14 cellular contexts compared by ENCODE assay signal in the genomic region with DNA sequence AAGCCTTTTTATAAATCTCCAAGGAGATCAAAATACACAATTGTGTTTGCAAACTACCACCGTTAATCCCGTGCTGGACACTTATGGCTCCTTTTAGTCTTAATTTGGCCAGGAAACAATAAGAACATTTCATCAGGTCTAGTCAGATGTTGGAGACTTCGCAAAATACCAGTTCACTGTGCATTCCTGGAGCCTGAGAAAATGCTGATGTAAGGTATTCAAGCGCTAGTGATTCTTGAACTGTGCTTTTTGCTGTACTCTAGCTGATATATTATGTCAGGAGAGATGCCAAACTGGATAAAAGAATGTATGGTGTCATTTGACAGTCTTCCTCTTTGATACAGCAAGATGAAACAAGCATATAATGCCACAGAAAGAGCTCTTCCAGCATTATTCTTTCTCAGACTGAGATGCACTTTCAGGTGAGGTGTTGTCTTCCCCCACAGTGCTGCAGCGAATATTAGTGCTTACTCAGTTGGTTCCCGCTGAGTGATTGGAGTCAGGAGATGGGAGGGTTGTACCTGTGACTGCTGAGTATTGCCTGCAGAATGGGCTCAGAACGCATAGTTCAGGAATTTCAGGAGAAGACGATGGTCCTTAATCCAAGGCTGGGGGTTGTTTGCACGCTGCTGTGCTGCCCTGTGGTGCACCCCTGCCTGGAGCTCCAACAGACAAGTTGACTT. TPM values are rescaled to one million over a fixed set of nuclear protein-coding genes. Genes with fewer than 3 reads are reported as not detected.
A peak's percentile ranks its signal among the peaks of the same experiment; 100 is the strongest.
DNase-seq lines count a peak whose midpoint lies in the region; ATAC-seq, FAIRE-seq and TF ChIP-seq lines count a peak whose summit lies in the region.
"Had no signal": no experiment of that assay in that cellular context is flagged by ENCODE, and none has a peak within 500 bp of the region (broad histone marks: within the 10 kb centered on the region; RNA-seq: fewer than 3 reads in every experiment).

No MANE protein-coding gene starts in this region.

- H3K4me3 ChIP-seq in ACC112 (ENCODE audit: low read depth, low read length) (no peak overlapping the region), IMR-90 (ENCODE audit: insufficient read depth, low read depth, low read length) (no peak overlapping the region), left lung (no peak overlapping the region)

- no peak overlapping the region for H3K23ac ChIP-seq in IMR-90 (ENCODE audit: low read depth, low read length)

- no peak overlapping the region for H3K4ac ChIP-seq in IMR-90 (ENCODE audit: low read depth, low read length)

- no peak overlapping the region for H3K56ac ChIP-seq in IMR-90 (ENCODE audit: extremely low read depth, insufficient read depth, low read length)

- H3K9ac ChIP-seq in IMR-90 (ENCODE audit: low read depth, low read length), result no peak overlapping the region

- peak; percentile 76 for DNase-seq in IMR-90
- peak; percentile 57 for DNase-seq in dedifferentiated amniotic fluid mesenchymal stem cell (ENCODE audit: extremely low spot score)
- no peak for DNase-seq in left lung
- DNase-seq in activated T-helper 2 cell treated with anti-CD3 and anti-CD28 coated beads, Interferon-gamma antibody, Interleukin-2, Interleukin-4, amounts not matched to agents 10 μg/mL and 5 μg/mL and 100 μg/mL, durations not matched to agents 14 hours and 24 hours and 36 hours (ENCODE audit: low spot score), result no peak
- no peak for DNase-seq in NCI-H345 (lab: John Stamatoyannopoulos, UW)
- DNase-seq in GM12891 (ENCODE audit: insufficient read length, low spot score), result no peak
- DNase-seq in SKM-1 treated with dmso at 0.1 percent for 144 hours (lab: John Stamatoyannopoulos, UW; ENCODE audit: unreplicated experiment), result no peak
- DNase-seq: activated CD4-positive, alpha-beta T cell treated with anti-CD3 and anti-CD28 coated beads, Interleukin-2, amount 50 U/mL, for 4 hours; MM.1S; NCI-H82 had no signal

- no TSS peak for BruUV-seq in IMR-90 (replicated peaks; lab: Mats Ljungman, UMichigan)

- no peak overlapping the region for H4K8ac ChIP-seq in IMR-90 (ENCODE audit: low read depth in 2 of 2, low read length in 2 of 2)

- H3K79me1 ChIP-seq in IMR-90 (ENCODE audit: low read depth in 1 of 2, low read length in 2 of 2), result peaks cover 13 to 19% of the 10 kb centered on the region in 2 experiments; a peak in 3 of 4 replicates

- no peak overlapping the region for H2AFZ ChIP-seq in ACC112 (ENCODE audit: low read length, unreplicated experiment)
- H2AFZ ChIP-seq in IMR-90 (replicated peaks; ENCODE audit: low read length, poor library complexity), result no peak overlapping the region

- no peak for TF ChIP-seq RAD21 in IMR-90 (IDR thresholded peaks at IDR 0.05; ENCODE audit: low read length)

- peaks cover 6% of the 10 kb centered on the region for H3K9me3 Mint-ChIP-seq in activated T-helper 2 cell treated with anti-CD3 and anti-CD28 coated beads, Interferon-gamma antibody, Interleukin-2, Interleukin-4, amounts not matched to agents 10 μg/mL and 5 μg/mL and 100 μg/mL, durations not matched to agents 14 hours and 24 hours and 36 hours

- FAIRE-seq in GM12891 (lab: Jason Lieb, UNC), result no peak
- FAIRE-seq: GM19239 had no signal

- H4K91ac ChIP-seq in IMR-90 (ENCODE audit: insufficient read depth, low read depth, low read length), result no peak overlapping the region

- TF ChIP-seq CTCF in IMR-90 (conservative IDR thresholded peaks at IDR 0.05; ENCODE audit: low read depth, low read length) (no peak), left lung (IDR thresholded peaks at IDR 0.05) (no peak)

- H3K4me2 ChIP-seq in IMR-90 (ENCODE audit: low read depth, low read length), result no peak overlapping the region; the same call in 1 of the 2 replicates

- H4K20me1 ChIP-seq in IMR-90 (ENCODE audit: insufficient read depth, low read length), result no peaks in the 10 kb centered on the region

- no peaks in the 10 kb centered on the region for H3K27me3 Mint-ChIP-seq in activated T-helper 2 cell treated with anti-CD3 and anti-CD28 coated beads, Interferon-gamma antibody, Interleukin-2, Interleukin-4, amounts not matched to agents 10 μg/mL and 5 μg/mL and 100 μg/mL, durations not matched to agents 14 hours and 24 hours and 36 hours (ENCODE audit: low read depth)
- H3K27me3 Mint-ChIP-seq: activated naive CD4-positive, alpha-beta T cell treated with anti-CD3 and anti-CD28 coated beads, Interleukin-2, amount 50 U/mL, for 24 hours; memory B cell had no signal

- H2BK5ac ChIP-seq in IMR-90 (ENCODE audit: low read depth, low read length, poor library complexity, severe bottlenecking), result no peak overlapping the region

- H3K14ac ChIP-seq in IMR-90 (replicated peaks; ENCODE audit: low read depth, low read length), result no peak overlapping the region

- no peak overlapping the region for H2BK120ac ChIP-seq in IMR-90 (ENCODE audit: low read depth, low read length)

- H3K36me3 Mint-ChIP-seq in activated T-helper 2 cell treated with anti-CD3 and anti-CD28 coated beads, Interferon-gamma antibody, Interleukin-2, Interleukin-4, amounts not matched to agents 10 μg/mL and 5 μg/mL and 100 μg/mL, durations not matched to agents 14 hours and 24 hours and 36 hours (ENCODE audit: low read depth), result peaks cover 66% of the 10 kb centered on the region

- H3K4me3 Mint-ChIP-seq in activated T-helper 2 cell treated with anti-CD3 and anti-CD28 coated beads, Interferon-gamma antibody, Interleukin-2, Interleukin-4, amounts not matched to agents 10 μg/mL and 5 μg/mL and 100 μg/mL, durations not matched to agents 14 hours and 24 hours and 36 hours (ENCODE audit: low read depth), result no peak overlapping the region
- H3K4me3 Mint-ChIP-seq: activated naive CD4-positive, alpha-beta T cell treated with anti-CD3 and anti-CD28 coated beads, Interleukin-2, amount 50 U/mL, for 24 hours; memory B cell had no signal

- intact Hi-C loops in IMR-90 (cut with micrococcal nuclease), result no loop called here
- intact Hi-C loops in left lung (cut with DNase I), result no loop called here
- intact Hi-C loops in activated T-helper 2 cell treated with anti-CD3 and anti-CD28 coated beads, Interferon-gamma antibody, Interleukin-2, Interleukin-4, amounts not matched to agents 10 μg/mL and 5 μg/mL and 100 μg/mL, durations not matched to agents 14 hours and 24 hours and 36 hours (cut with micrococcal nuclease), result no loop called here

- H3K27ac Mint-ChIP-seq in activated T-helper 2 cell treated with anti-CD3 and anti-CD28 coated beads, Interferon-gamma antibody, Interleukin-2, Interleukin-4, amounts not matched to agents 10 μg/mL and 5 μg/mL and 100 μg/mL, durations not matched to agents 14 hours and 24 hours and 36 hours, result no peak overlapping the region
- H3K27ac Mint-ChIP-seq: activated naive CD4-positive, alpha-beta T cell treated with anti-CD3 and anti-CD28 coated beads, Interleukin-2, amount 50 U/mL, for 24 hours; memory B cell had no signal

- no peak overlapping the region for H3K18ac ChIP-seq in IMR-90 (ENCODE audit: low read depth, low read length)

- no peak overlapping the region for H2AK5ac ChIP-seq in IMR-90 (ENCODE audit: low read depth, low read length)

- H2BK15ac ChIP-seq in IMR-90 (ENCODE audit: low read depth, low read length), result no peak overlapping the region

- no peaks in the 10 kb centered on the region for H3K79me2 ChIP-seq in ACC112 (ENCODE audit: control insufficient read depth, insufficient read depth, low read length, unreplicated experiment)

- H3K4me1 Mint-ChIP-seq in activated T-helper 2 cell treated with anti-CD3 and anti-CD28 coated beads, Interferon-gamma antibody, Interleukin-2, Interleukin-4, amounts not matched to agents 10 μg/mL and 5 μg/mL and 100 μg/mL, durations not matched to agents 14 hours and 24 hours and 36 hours (ENCODE audit: low read depth), result peaks cover 4% of the 10 kb centered on the region

- POLR2A ChIA-PET in IMR-90 (lab: Charles Lee; ENCODE audit: unreplicated experiment), result no interaction called here

- no peak overlapping the region for H4K5ac ChIP-seq in IMR-90 (ENCODE audit: low read depth, low read length)

- TF ChIP-seq POLR2A in IMR-90 (IDR thresholded peaks at IDR 0.05; ENCODE audit: low read depth, low read length), result no peak
- no peak for TF ChIP-seq POLR2A in GM12891 (IDR thresholded peaks at IDR 0.05; ENCODE audit: low read depth, low read length)

- peak overlapping the region; percentile 21; the same call in 1 of the 2 replicates for H3K27ac ChIP-seq in ACC112 (ENCODE audit: low read depth, low read length)
- H3K27ac ChIP-seq in IMR-90 (ENCODE audit: insufficient read depth, low read length), result no peak overlapping the region
- no peak overlapping the region for H3K27ac ChIP-seq in left lung

- H2AK9ac ChIP-seq in IMR-90 (replicated peaks; ENCODE audit: low read depth, low read length, poor library complexity), result no peak overlapping the region

- ATAC-seq in IMR-90 (ENCODE audit: low read depth) (peak; percentile 72), left lung (peak; percentile 44)

- no peak overlapping the region for H2BK20ac ChIP-seq in IMR-90 (ENCODE audit: low read depth, low read length)

- no peaks in the 10 kb centered on the region for H3K27me3 ChIP-seq in ACC112 (ENCODE audit: insufficient read depth, low read length)
- H3K27me3 ChIP-seq in IMR-90 (ENCODE audit: control insufficient read depth, insufficient read depth, low read length), result no peaks in the 10 kb centered on the region
- no peaks in the 10 kb centered on the region for H3K27me3 ChIP-seq in left lung

- 85% methylated on average over 4 of the region's 9 CpGs; no CpG with 5 or more reads in 1 of the 2 experiments for WGBS in IMR-90 (ENCODE audit: extremely low coverage in 2 of 2, insufficient read length in 1 of 2), 2 experiments

- peaks cover 13% of the 10 kb centered on the region for H3K9me1 ChIP-seq in IMR-90 (ENCODE audit: insufficient read depth, low read length)

- CTCF ChIA-PET in IMR-90 (lab: Yijun Ruan, JAX), result no interaction called here

- H3K4me1 ChIP-seq in ACC112 (ENCODE audit: control insufficient read depth, insufficient read depth, low read length, unreplicated experiment) (no peaks in the 10 kb centered on the region), IMR-90 (ENCODE audit: control insufficient read depth, insufficient read depth, low read length) (no peaks in the 10 kb centered on the region), left lung (no peaks in the 10 kb centered on the region)

- peaks cover 3% of the 10 kb centered on the region for H3K9me3 ChIP-seq in IMR-90 (ENCODE audit: control insufficient read depth, insufficient read depth, low read length)
- peaks cover 0 to 11% of the 10 kb centered on the region in 2 donors for H3K9me3 ChIP-seq in left lung

- in situ Hi-C loops in IMR-90 (cut with MboI; ENCODE audit: low sequenced_read_pairs), result no loop called here

- dilution Hi-C loops in IMR-90 (cut with HindIII; ENCODE audit: low sequenced_read_pairs, unreplicated experiment), result no loop called here

- H3K36me3 ChIP-seq in ACC112 (ENCODE audit: insufficient read depth, low read length) (peaks cover 19% of the 10 kb centered on the region), IMR-90 (ENCODE audit: control insufficient read depth, insufficient read depth, low read length) (peaks cover 8% of the 10 kb centered on the region), left lung (peaks cover 0 to 83% of the 10 kb centered on the region in 2 donors)

RNA-seq across cellular contexts. Expression of a gene that starts 59.2 kb away (rescaled TPM):
- 52.8 and 56.5 TPM in 2 replicates for total RNA-seq in IMR-90 (2012; rRNA removed)
- polyA plus RNA-seq in IMR-90 (2012; rRNA removed), result 47.4 and 47.5 TPM in 2 replicates
- 34.5 and 44.6 TPM in 2 replicates for polyA plus RNA-seq in IMR-90 (2012; cell fraction: cytosol; rRNA removed)
- 38.0 and 54.5 TPM in 2 replicates for polyA plus RNA-seq in IMR-90 (2012; cell fraction: nucleus; rRNA removed; ENCODE audit: low replicate concordance)
- 100 to 1,000 TPM; 159 to 184 TPM for total RNA-seq in left lung
- 105 and 109 TPM in 2 replicates for total RNA-seq in activated T-helper 2 cell treated with anti-CD3 and anti-CD28 coated beads, Interferon-gamma antibody, Interleukin-2, Interleukin-4, amounts not matched to agents 10 μg/mL and 5 μg/mL and 100 μg/mL, durations not matched to agents 14 hours and 24 hours and 36 hours
- polyA plus RNA-seq in GM12891 (2012; ENCODE audit: low read depth, missing spikeins), result 42.5 TPM

Comparison
In these comparisons a context has a peak if more than half of its experiments do, and no peak if none do; other contexts are left out.
1. DNase-seq: peak in IMR-90 (single experiment) and dedifferentiated amniotic fluid mesenchymal stem cell (single experiment); none in left lung (0 of 2), activated T-helper 2 cell treated with anti-CD3 and anti-CD28 coated beads, Interferon-gamma antibody, Interleukin-2, Interleukin-4, amounts not matched to agents 10 μg/mL and 5 μg/mL and 100 μg/mL, durations not matched to agents 14 hours and 24 hours and 36 hours (single experiment), NCI-H345 (single experiment), GM12891 (single experiment) and SKM-1 treated with dmso at 0.1 percent for 144 hours (single experiment).